Comparison of ENCODE assay signal across 1 cellular context in the genomic region with DNA sequence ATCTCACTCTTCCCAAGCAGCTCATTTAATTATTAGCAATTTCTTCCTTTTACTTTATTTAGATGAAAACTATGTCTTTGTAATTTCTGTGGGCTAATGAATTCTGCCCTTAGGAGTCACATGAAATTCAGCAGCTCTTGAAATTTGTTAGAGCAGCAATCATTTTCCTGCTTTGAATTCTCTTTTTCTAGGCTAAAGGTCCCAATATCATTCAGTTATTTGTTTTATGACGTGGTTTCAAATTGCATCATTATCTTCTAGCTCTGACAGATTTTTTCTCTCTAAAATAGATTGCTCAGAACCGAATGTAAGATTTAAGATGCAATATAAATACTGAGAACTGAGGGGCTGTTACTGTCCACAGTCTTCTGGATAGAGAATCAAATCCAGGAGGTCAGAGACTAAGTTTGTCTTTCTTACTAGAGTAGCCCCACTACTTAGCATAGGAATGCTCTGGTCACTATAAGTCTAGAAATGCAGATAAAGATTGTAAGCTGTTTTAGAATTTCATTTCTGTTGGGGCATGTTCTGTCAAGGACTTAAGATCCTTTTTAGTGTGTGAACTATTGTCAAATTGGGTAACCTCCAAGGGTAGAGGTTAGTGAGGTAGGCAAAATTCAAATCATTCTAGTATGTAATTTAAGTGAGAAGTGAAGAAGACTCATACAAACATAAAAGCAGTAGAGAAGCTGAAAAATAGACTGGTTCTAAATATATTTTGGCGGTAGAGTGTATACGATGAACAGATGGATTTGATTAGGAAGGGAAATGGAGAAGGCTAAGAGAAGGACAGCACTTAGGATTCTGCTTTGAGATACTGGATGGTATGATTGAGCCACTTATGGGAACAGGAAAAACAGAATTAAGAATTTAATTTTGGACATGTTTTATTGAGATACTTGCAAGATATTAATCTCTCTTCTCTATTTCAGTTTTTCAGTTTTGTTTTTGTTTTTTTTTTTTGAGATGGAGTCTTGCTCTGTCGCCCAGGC.
TF ChIP-seq lines count a peak whose summit lies in the region.

No MANE protein-coding gene starts in this region.

TF ChIP-seq in IMR-90, 13 proteins besides CTCF, POLR2A, EP300 and RAD21:
- TF ChIP-seq RFX5 (IDR thresholded peaks at IDR 0.05; ENCODE audit: low read depth, low read length) (no peak), CEBPB (IDR thresholded peaks at IDR 0.05; ENCODE audit: low read depth, low read length) (peak; percentile 88)
TF ChIP-seq in IMR-90: peak in this region for 1.
